Comparison of ENCODE assay signal across 25 cellular contexts in genomic region chr5:79636981-79637733, GRCh38. TPM values are rescaled to one million over a fixed set of nuclear protein-coding genes. Genes with fewer than 3 reads are reported as not detected.
DNase-seq lines count a peak whose midpoint lies in the region; ATAC-seq, FAIRE-seq and TF ChIP-seq lines count a peak whose summit lies in the region.
"Had no signal": no experiment of that assay in that cellular context is flagged by ENCODE, and none has a peak within 500 bp of the region (broad histone marks: within the 10 kb centered on the region; RNA-seq: fewer than 3 reads in every experiment).

No MANE protein-coding gene starts in this region.

- in situ Hi-C loops in HepG2 (cut with HindIII; ENCODE audit: extremely low pct_ligation_motif_present, low pct_unique_long_range_greater_than_20kb): no loop called here

- H3K4me1 ChIP-seq in HepG2 (ENCODE audit: insufficient read depth, low read length) (no peaks in the 10 kb centered on the region), right lobe of liver (no peaks in the 10 kb centered on the region)
- H3K4me1 ChIP-seq: SJSA1, thyroid gland had no signal

- TF ChIP-seq POLR2A in HepG2 (IDR thresholded peaks at IDR 0.05; ENCODE audit: insufficient read depth in 1 of 2, low read depth in 2 of 2, low read length in 2 of 2) (no peak), right lobe of liver (IDR thresholded peaks at IDR 0.05) (no peak)

- H3K27ac ChIP-seq in HepG2 (ENCODE audit: extremely low read length, insufficient read depth, low read length) (no peak overlapping the region), right lobe of liver (no peak overlapping the region)
- H3K27ac ChIP-seq: heart right ventricle, SJSA1, thyroid gland had no signal

- no peaks in the 10 kb centered on the region for H3K27me3 ChIP-seq in HepG2 (ENCODE audit: control insufficient read depth in 1 of 2, insufficient read depth in 2 of 2, low read length in 2 of 2)
- H3K27me3 ChIP-seq in right lobe of liver: no peaks in the 10 kb centered on the region
- H3K27me3 ChIP-seq in bronchial epithelial cell (ENCODE audit: control insufficient read depth, insufficient read depth, low read length): no peaks in the 10 kb centered on the region
- H3K27me3 ChIP-seq: heart right ventricle, SJSA1, thyroid gland had no signal

- H3K4me3 ChIP-seq in HepG2 (replicated peaks in 1 of 3; ENCODE audit: insufficient read depth in 1 of 3, low read depth in 2 of 3, low read length in 3 of 3) (no peak overlapping the region), right lobe of liver (no peak overlapping the region), bronchial epithelial cell (ENCODE audit: low read depth, low read length) (no peak overlapping the region)
- H3K4me3 ChIP-seq: heart right ventricle, SJSA1, thyroid gland had no signal

- POLR2A ChIA-PET in HepG2 (lab: Yijun Ruan, JAX): no interaction called here

- BruUV-seq in HepG2 (replicated peaks; lab: Mats Ljungman, UMichigan): no TSS peak

- H2AFZ ChIP-seq in HepG2 (ENCODE audit: low read length): no peak overlapping the region

- H3K9ac ChIP-seq in HepG2 (ENCODE audit: insufficient read depth, low read depth, low read length): no peak overlapping the region

- FAIRE-seq in HepG2 (lab: Jason Lieb, UNC) (no peak), bronchial epithelial cell (lab: Jason Lieb, UNC) (no peak)
- FAIRE-seq: endothelial cell of umbilical vein had no signal

- H3K27me3 Mint-ChIP-seq in T-helper 2 cell treated with Interferon-gamma antibody and Interleukin-4, amounts not matched to agents 5 μg/mL and 100 μg/mL, for 36 hours (ENCODE audit: low read depth): no peaks in the 10 kb centered on the region
- H3K27me3 Mint-ChIP-seq: activated CD4-positive, alpha-beta memory T cell treated with anti-CD3 and anti-CD28 coated beads, Interleukin-2, amount 10 ng/mL, durations not matched to agents 7 days and 5 days; stimulated activated naive CD8-positive, alpha-beta T cell treated with anti-CD3 and anti-CD28 coated beads, Interleukin-15, amount 100 ng/mL, for 72 hours; T-cell had no signal

- H3K36me3 ChIP-seq in HepG2 (replicated peaks in 1 of 2; ENCODE audit: control insufficient read depth in 1 of 2, insufficient read depth in 2 of 2, low read length in 2 of 2) (peaks cover 5 to 37% of the 10 kb centered on the region in 2 experiments), right lobe of liver (peaks cover 0 to 6% (median 3%) of the 10 kb centered on the region in 4 donors), bronchial epithelial cell (ENCODE audit: control insufficient read depth, insufficient read depth, low read length) (no peaks in the 10 kb centered on the region)

- intact Hi-C loops in HepG2 (cut with micrococcal nuclease; ENCODE audit: unreplicated experiment): no loop called here
- intact Hi-C loops in right lobe of liver (cut with DNase I): no loop called here

- H3K79me2 ChIP-seq in HepG2 (ENCODE audit: insufficient read depth, low read length): peaks cover 8% of the 10 kb centered on the region

- no peak overlapping the region for H3K27ac Mint-ChIP-seq in T-helper 2 cell treated with Interferon-gamma antibody and Interleukin-4, amounts not matched to agents 5 μg/mL and 100 μg/mL, for 36 hours
- H3K27ac Mint-ChIP-seq: activated CD4-positive, alpha-beta memory T cell treated with anti-CD3 and anti-CD28 coated beads, Interleukin-2, amount 10 ng/mL, durations not matched to agents 7 days and 5 days had no signal

- DNase-seq in HepG2 (ENCODE audit: low spot score): no peak
- DNase-seq in right lobe of liver: no peak
- DNase-seq in bronchial epithelial cell (ENCODE audit: low read depth): peak; percentile 3
- peak; percentile 70 for DNase-seq in iris pigment epithelial cell (ENCODE audit: low read depth)
- DNase-seq in T-helper 1 cell: no peak
- no peak for DNase-seq in T-helper 2 cell treated with Interferon-gamma antibody and Interleukin-4, amounts not matched to agents 5 μg/mL and 100 μg/mL, for 36 hours (ENCODE audit: low spot score)
- DNase-seq: ACHN; activated CD4-positive, alpha-beta memory T cell treated with anti-CD3 and anti-CD28 coated beads, Interleukin-2, amount 10 ng/mL, durations not matched to agents 7 days and 5 days; activated gamma-delta T cell; activated T-cell treated with anti-CD3 and anti-CD28 coated beads for 4 hours; GOT3; heart right ventricle; left colon; NCI-H1436; NCI-H345; NCI-H748 treated with DMSO at 0.1 percent for 48 hours; small intestine; stimulated activated CD8-positive, alpha-beta memory T cell treated with anti-CD3 and anti-CD28 coated beads, Interleukin-4, amount 100 ng/mL, for 48 hours; stimulated activated naive CD8-positive, alpha-beta T cell treated with anti-CD3 and anti-CD28 coated beads, Interleukin-15, amount 100 ng/mL, for 72 hours; T-cell; thyroid gland had no signal

- no peak overlapping the region for H3K4me2 ChIP-seq in HepG2 (ENCODE audit: low read depth, low read length)

- peaks cover 35% of the 10 kb centered on the region for H3K36me3 Mint-ChIP-seq in T-helper 2 cell treated with Interferon-gamma antibody and Interleukin-4, amounts not matched to agents 5 μg/mL and 100 μg/mL, for 36 hours (ENCODE audit: low read depth)

- H3K9me3 ChIP-seq in HepG2 (ENCODE audit: low read length) (no peaks in the 10 kb centered on the region), right lobe of liver (no peaks in the 10 kb centered on the region)
- H3K9me3 ChIP-seq: heart right ventricle, SJSA1, thyroid gland had no signal

- 98% methylated on average over 9 of the region's 9 CpGs for WGBS in HepG2 (ENCODE audit: low lambda C conversion rate)
- whole genome bisulfite sequencing in right lobe of liver (ENCODE audit: insufficient coverage, low coverage, low lambda C conversion rate, missing lambda C conversion rate): 89% methylated on average over 9 of the region's 9 CpGs

- TF ChIP-seq RAD21 in HepG2 (CRISPR knock-in tag; IDR thresholded peaks at IDR 0.05): no peak

- no peaks in the 10 kb centered on the region for H3K9me3 Mint-ChIP-seq in T-helper 2 cell treated with Interferon-gamma antibody and Interleukin-4, amounts not matched to agents 5 μg/mL and 100 μg/mL, for 36 hours
- H3K9me3 Mint-ChIP-seq: activated CD4-positive, alpha-beta memory T cell treated with anti-CD3 and anti-CD28 coated beads, Interleukin-2, amount 10 ng/mL, durations not matched to agents 7 days and 5 days; stimulated activated naive CD8-positive, alpha-beta T cell treated with anti-CD3 and anti-CD28 coated beads, Interleukin-15, amount 100 ng/mL, for 72 hours; T-cell had no signal

- TF ChIP-seq EP300 in HepG2 (IDR thresholded peaks at IDR 0.05; ENCODE audit: low read depth in 2 of 2, low read length in 2 of 2) (no peak), HepG2 (CRISPR knock-in tag; IDR thresholded peaks at IDR 0.05; ENCODE audit: borderline replicate concordance) (no peak)

- CTCF ChIA-PET in HepG2 (lab: Yijun Ruan, JAX; ENCODE audit: low intra/inter-chr PET ratio, low total read pairs): no interaction called here

- H4K20me1 ChIP-seq in HepG2 (ENCODE audit: insufficient read depth, low read length): no peaks in the 10 kb centered on the region

- TF ChIP-seq CTCF in HepG2 (CRISPR knock-in tag; IDR thresholded peaks at IDR 0.05) (0 out of 2 replicates have a peak, but pooled peaks have one; percentile 19), right lobe of liver (IDR thresholded peaks at IDR 0.05) (no peak), bronchial epithelial cell (IDR thresholded peaks at IDR 0.05; ENCODE audit: insufficient read depth, low read length, severe bottlenecking) (no peak)

- H3K4me3 Mint-ChIP-seq in T-helper 2 cell treated with Interferon-gamma antibody and Interleukin-4, amounts not matched to agents 5 μg/mL and 100 μg/mL, for 36 hours: no peak overlapping the region
- H3K4me3 Mint-ChIP-seq: activated CD4-positive, alpha-beta memory T cell treated with anti-CD3 and anti-CD28 coated beads, Interleukin-2, amount 10 ng/mL, durations not matched to agents 7 days and 5 days; stimulated activated naive CD8-positive, alpha-beta T cell treated with anti-CD3 and anti-CD28 coated beads, Interleukin-15, amount 100 ng/mL, for 72 hours; T-cell had no signal

- peaks cover 13% of the 10 kb centered on the region for H3K4me1 Mint-ChIP-seq in T-helper 2 cell treated with Interferon-gamma antibody and Interleukin-4, amounts not matched to agents 5 μg/mL and 100 μg/mL, for 36 hours (ENCODE audit: low read depth)

- ATAC-seq in HepG2 (no peak), right lobe of liver (no peak), HG03175 (IDR thresholded peaks at IDR 0.05; ENCODE audit: unreplicated experiment) (no peak)
- ATAC-seq: activated CD4-positive, CD25-positive, alpha-beta regulatory T cell treated with anti-CD3 and anti-CD28 coated beads, Interleukin-2, amount 50 U/mL, for 24 hours; heart right ventricle; left colon; stimulated activated naive CD8-positive, alpha-beta T cell treated with anti-CD3 and anti-CD28 coated beads, Interleukin-15, amount 100 ng/mL, for 72 hours; T-cell had no signal

RNA-seq across cellular contexts. Expression of gene TENT2, which starts 24.9 kb away (rescaled TPM):
- total RNA-seq in HepG2 (2016; rRNA removed; fragmentation: Illumina TruSeq; extraction: Trizol): 32.3 and 44.3 TPM in 2 replicates
- total RNA-seq in HepG2 (2016; cell fraction: cytosol; rRNA removed; fragmentation: Illumina TruSeq; extraction: Trizol; ENCODE audit: low read depth): 17.6 and 19.3 TPM in 2 replicates
- 27.8 and 42.6 TPM in 2 replicates for total RNA-seq in HepG2 (2016; cell fraction: insoluble cytoplasmic fraction; rRNA removed; fragmentation: Illumina TruSeq; extraction: Trizol)
- total RNA-seq in HepG2 (2016; cell fraction: membrane; rRNA removed; fragmentation: Illumina TruSeq; extraction: Trizol): 15.0 and 15.5 TPM in 2 replicates
- 103 and 117 TPM in 2 replicates for total RNA-seq in HepG2 (2016; cell fraction: nucleus; rRNA removed; fragmentation: Illumina TruSeq; extraction: Trizol)
- polyA plus RNA-seq in HepG2 (2011; rRNA removed): 32.7 and 55.5 TPM in 2 replicates
- polyA plus RNA-seq in HepG2 (2011; cell fraction: cytosol; rRNA removed): 16.0 and 17.9 TPM in 2 replicates
- polyA plus RNA-seq in HepG2 (2011; cell fraction: nucleus; rRNA removed): 55.4 and 55.9 TPM in 2 replicates
- 20.1 and 24.6 TPM in 2 replicates for polyA plus RNA-seq in HepG2 (2012)
- 1.4 and 1.6 TPM in 2 replicates for polyA plus RNA-seq in HepG2 (2016; cell fraction: cytosol; fragmentation: Illumina TruSeq; extraction: Trizol; ENCODE audit: low read depth)
- polyA plus RNA-seq in HepG2 (2016; cell fraction: insoluble cytoplasmic fraction; fragmentation: Illumina TruSeq; extraction: Trizol; ENCODE audit: low read depth): 33.5 and 35.6 TPM in 2 replicates
- 4.3 and 4.6 TPM in 2 replicates for polyA plus RNA-seq in HepG2 (2016; cell fraction: membrane; fragmentation: Illumina TruSeq; extraction: Trizol; ENCODE audit: low read depth)
- 104 and 107 TPM in 2 replicates for polyA plus RNA-seq in HepG2 (2016; cell fraction: nucleus; fragmentation: Illumina TruSeq; extraction: Trizol; ENCODE audit: insufficient read depth, low read depth)
- 34.0 and 42.0 TPM in 2 replicates for polyA minus RNA-seq in HepG2 (2011; rRNA and poly(A)+ RNA removed; ENCODE audit: low replicate concordance)
- polyA minus RNA-seq in HepG2 (2011; cell fraction: cytosol; rRNA and poly(A)+ RNA removed): 15.8 and 18.5 TPM in 2 replicates
- 171 and 187 TPM in 2 replicates for polyA minus RNA-seq in HepG2 (2011; cell fraction: nucleus; rRNA and poly(A)+ RNA removed)
- total RNA-seq in right lobe of liver: 10 to 100 TPM; 24.2 to 33.2 (median 28.8) TPM
- total RNA-seq in bronchial epithelial cell: 21.6 and 32.4 TPM in 2 replicates

RNA-seq across cellular contexts. Expression of gene CMYA5, which starts 52.5 kb away (rescaled TPM):
- total RNA-seq in HepG2 (2016; rRNA removed; fragmentation: Illumina TruSeq; extraction: Trizol): 0.13 and 0.18 TPM in 2 replicates
- not detected in 2 replicates for total RNA-seq in HepG2 (2016; cell fraction: cytosol; rRNA removed; fragmentation: Illumina TruSeq; extraction: Trizol; ENCODE audit: low read depth)
- total RNA-seq in HepG2 (2016; cell fraction: insoluble cytoplasmic fraction; rRNA removed; fragmentation: Illumina TruSeq; extraction: Trizol): 0.13 TPM in 2 replicates
- total RNA-seq in HepG2 (2016; cell fraction: membrane; rRNA removed; fragmentation: Illumina TruSeq; extraction: Trizol): 0.06 and 0.17 TPM in 2 replicates
- total RNA-seq in HepG2 (2016; cell fraction: nucleus; rRNA removed; fragmentation: Illumina TruSeq; extraction: Trizol): 0.65 and 1.3 TPM in 2 replicates
- 0.51 and 0.68 TPM in 2 replicates for polyA plus RNA-seq in HepG2 (2011; rRNA removed)
- polyA plus RNA-seq in HepG2 (2011; cell fraction: cytosol; rRNA removed): 0.09 and 0.14 TPM in 2 replicates
- 1.2 and 1.3 TPM in 2 replicates for polyA plus RNA-seq in HepG2 (2011; cell fraction: nucleus; rRNA removed)
- 0.12 and 0.61 TPM in 2 replicates for polyA plus RNA-seq in HepG2 (2012)
- polyA plus RNA-seq in HepG2 (2016; cell fraction: cytosol; fragmentation: Illumina TruSeq; extraction: Trizol; ENCODE audit: low read depth): not detected in 2 replicates
- polyA plus RNA-seq in HepG2 (2016; cell fraction: insoluble cytoplasmic fraction; fragmentation: Illumina TruSeq; extraction: Trizol; ENCODE audit: low read depth): 0.11 and 0.41 TPM in 2 replicates
- 0.03 TPM in 1 of 2 replicates, not detected in the other for polyA plus RNA-seq in HepG2 (2016; cell fraction: membrane; fragmentation: Illumina TruSeq; extraction: Trizol; ENCODE audit: low read depth)
- 0.40 and 0.52 TPM in 2 replicates for polyA plus RNA-seq in HepG2 (2016; cell fraction: nucleus; fragmentation: Illumina TruSeq; extraction: Trizol; ENCODE audit: insufficient read depth, low read depth)
- polyA minus RNA-seq in HepG2 (2011; rRNA and poly(A)+ RNA removed; ENCODE audit: low replicate concordance): 0.24 and 0.54 TPM in 2 replicates
- polyA minus RNA-seq in HepG2 (2011; cell fraction: cytosol; rRNA and poly(A)+ RNA removed): 0.10 and 0.18 TPM in 2 replicates
- 2.1 and 2.2 TPM in 2 replicates for polyA minus RNA-seq in HepG2 (2011; cell fraction: nucleus; rRNA and poly(A)+ RNA removed)
- 1 to 10 TPM; 1.1 to 5.8 (median 2.8) TPM for total RNA-seq in right lobe of liver
- 0.26 and 0.77 TPM in 2 replicates for total RNA-seq in bronchial epithelial cell

Comparison
In these comparisons a context has a peak if more than half of its experiments do, and no peak if none do; other contexts are left out.
1. DNase-seq: peak in bronchial epithelial cell (single experiment) and iris pigment epithelial cell (single experiment); none in HepG2 (single experiment), right lobe of liver (0 of 3), T-helper 1 cell (0 of 5) and T-helper 2 cell treated with Interferon-gamma antibody and Interleukin-4, amounts not matched to agents 5 μg/mL and 100 μg/mL, for 36 hours (single experiment).